14 cellular contexts compared by ENCODE assay signal in the genomic region with DNA sequence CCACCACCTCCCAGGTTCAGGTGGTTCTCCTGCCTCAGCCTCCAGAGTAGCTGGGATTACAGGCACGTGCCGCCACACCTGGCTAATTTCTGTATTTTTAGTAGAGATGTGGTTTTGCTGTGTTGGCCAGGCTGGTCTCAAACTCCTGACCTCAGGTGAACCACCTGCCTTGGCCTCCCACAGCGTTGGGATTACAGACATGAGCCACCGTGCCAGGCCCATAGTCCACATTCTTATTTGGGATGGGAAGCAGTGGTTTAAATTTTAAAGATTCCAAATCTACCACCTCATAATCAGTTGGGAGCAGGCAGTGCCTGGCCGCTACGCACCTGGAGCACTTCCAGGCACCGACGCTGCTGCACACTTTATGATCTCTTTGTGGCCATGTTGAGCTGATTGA.
DNase-seq lines count a peak whose midpoint lies in the region; ATAC-seq and TF ChIP-seq lines count a peak whose summit lies in the region.
"Had no signal": no experiment of that assay in that cellular context is flagged by ENCODE, and none has a peak within 500 bp of the region (broad histone marks: within the 10 kb centered on the region; RNA-seq: fewer than 3 reads in every experiment).

No MANE protein-coding gene starts in this region.

- peaks cover 17% of the 10 kb centered on the region for H3K9me3 Mint-ChIP-seq in osteocyte (ENCODE audit: unreplicated experiment)
- H3K9me3 Mint-ChIP-seq in type B pancreatic cell = no peaks in the 10 kb centered on the region

- H3K4me3 ChIP-seq in RWPE2 (ENCODE audit: severe bottlenecking) (no peak overlapping the region), WERI-Rb-1 (ENCODE audit: low read depth, low read length) (no peak overlapping the region)
- H3K4me3 ChIP-seq: A549 had no signal

- TF ChIP-seq CTCF in RWPE2 (IDR thresholded peaks at IDR 0.05; ENCODE audit: poor library complexity, severe bottlenecking) (no peak), WERI-Rb-1 (IDR thresholded peaks at IDR 0.05; ENCODE audit: low read depth, low read length) (no peak), osteocyte (IDR thresholded peaks at IDR 0.05) (no peak), type B pancreatic cell (conservative IDR thresholded peaks at IDR 0.05) (no peak)

- no peaks in the 10 kb centered on the region for H3K4me1 ChIP-seq in RWPE2 (ENCODE audit: insufficient read depth, poor library complexity, severe bottlenecking)
- H3K4me1 ChIP-seq: A549, BE2C had no signal

- H3K4me3 Mint-ChIP-seq in osteocyte (ENCODE audit: unreplicated experiment) (no peak overlapping the region), type B pancreatic cell (no peak overlapping the region)
- H3K4me3 Mint-ChIP-seq: CD8-positive, alpha-beta T cell; HFFc6 had no signal

- no peaks in the 10 kb centered on the region for H3K36me3 Mint-ChIP-seq in osteocyte (ENCODE audit: unreplicated experiment)
- no peaks in the 10 kb centered on the region for H3K36me3 Mint-ChIP-seq in type B pancreatic cell
- H3K36me3 Mint-ChIP-seq: CD8-positive, alpha-beta T cell had no signal

- H3K4me1 Mint-ChIP-seq in osteocyte (ENCODE audit: unreplicated experiment) (no peaks in the 10 kb centered on the region), type B pancreatic cell (ENCODE audit: unreplicated experiment) (no peaks in the 10 kb centered on the region)

- H3K36me3 ChIP-seq in RWPE2 (ENCODE audit: low read depth) = no peaks in the 10 kb centered on the region
- H3K36me3 ChIP-seq in WERI-Rb-1 = no peaks in the 10 kb centered on the region
- H3K36me3 ChIP-seq: BE2C had no signal

- H3K27ac Mint-ChIP-seq in osteocyte (ENCODE audit: unreplicated experiment) (no peak overlapping the region), type B pancreatic cell (no peak overlapping the region)
- H3K27ac Mint-ChIP-seq: CD8-positive, alpha-beta T cell; HFFc6 had no signal

- no peaks in the 10 kb centered on the region for H3K9me3 ChIP-seq in RWPE2 (ENCODE audit: severe bottlenecking)
- H3K9me3 ChIP-seq in WERI-Rb-1 (ENCODE audit: severe bottlenecking) = peaks cover 9% of the 10 kb centered on the region
- H3K9me3 ChIP-seq: A549, BE2C had no signal

- H3K27me3 ChIP-seq in RWPE2 (ENCODE audit: insufficient read depth, poor library complexity, severe bottlenecking) = no peaks in the 10 kb centered on the region
- H3K27me3 ChIP-seq in WERI-Rb-1 (ENCODE audit: insufficient read depth, low read depth, severe bottlenecking) = peaks cover 93% of the 10 kb centered on the region

- ATAC-seq in RWPE2 (ENCODE audit: low read depth) = no peak
- ATAC-seq: A549; CD8-positive, alpha-beta T cell had no signal

- H3K27me3 Mint-ChIP-seq in osteocyte (ENCODE audit: unreplicated experiment) (no peaks in the 10 kb centered on the region), type B pancreatic cell (peaks cover 21% of the 10 kb centered on the region)

- H3K27ac ChIP-seq in RWPE2 (ENCODE audit: poor library complexity, severe bottlenecking) (no peak overlapping the region), WERI-Rb-1 (no peak overlapping the region)
- H3K27ac ChIP-seq: A549 had no signal

- DNase-seq in RWPE2 (ENCODE audit: low spot score) = peak; percentile 11
- DNase-seq in WERI-Rb-1 = peak; percentile 1
- DNase-seq in osteocyte (ENCODE audit: extremely low spot score, unreplicated experiment) = peak; percentile 27
- peak; percentile 36 for DNase-seq in type B pancreatic cell (ENCODE audit: extremely low spot score, unreplicated experiment)
- DNase-seq in GF-D8 (lab: John Stamatoyannopoulos, UW) = no peak
- no peak for DNase-seq in HT-29 (ENCODE audit: low spot score)
- DNase-seq: BE2C, COR-L47, DND-41, GDM1, HCEC 1CT, HFFc6 had no signal

Comparison
In these comparisons a context has a peak if more than half of its experiments do, and no peak if none do; other contexts are left out.
1. DNase-seq: peak in RWPE2 (single experiment), WERI-Rb-1 (single experiment), osteocyte (single experiment) and type B pancreatic cell (single experiment); none in GF-D8 (single experiment) and HT-29 (single experiment).